ENCODE assay signal across 4 cellular contexts in the genomic region with DNA sequence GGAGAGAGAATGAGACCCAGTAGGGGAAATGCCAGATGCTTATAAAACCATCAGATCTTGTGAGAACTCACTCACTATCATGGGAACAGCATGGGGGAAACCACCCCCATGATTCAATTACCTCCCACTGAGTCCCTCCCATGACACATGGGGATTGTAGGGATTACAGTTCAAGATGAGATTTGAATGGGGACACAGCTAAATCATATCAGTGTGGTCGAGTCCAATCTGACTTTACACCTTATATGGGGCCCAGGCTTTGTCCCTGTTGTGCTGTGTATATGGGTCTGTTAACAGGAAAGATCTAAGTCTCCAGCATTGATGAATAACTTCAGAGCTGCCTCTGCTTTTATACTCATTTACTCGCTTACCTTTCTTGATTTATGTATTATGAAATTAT. TPM values are rescaled to one million over a fixed set of nuclear protein-coding genes. Genes with fewer than 3 reads are reported as not detected.
"Had no signal": no experiment of that assay in that cellular context is flagged by ENCODE, and none has a peak within 500 bp of the region (broad histone marks: within the 10 kb centered on the region; RNA-seq: fewer than 3 reads in every experiment).

No MANE protein-coding gene starts in this region.

RNA-seq across cellular contexts. Expression of a gene that starts 20.9 kb away (rescaled TPM):
- total RNA-seq: mammary epithelial cell, occipital lobe, osteocyte, psoas muscle had no signal
- polyA plus RNA-seq: mammary epithelial cell, psoas muscle had no signal
